In genomic region chr5:154174091-154174490, GRCh38 we compare ENCODE assay signal across 22 cellular contexts. TPM values are rescaled to one million over a fixed set of nuclear protein-coding genes. Genes with fewer than 3 reads are reported as not detected.
DNase-seq lines count a peak whose midpoint lies in the region; ATAC-seq, FAIRE-seq and TF ChIP-seq lines count a peak whose summit lies in the region.
"Had no signal": no experiment of that assay in that cellular context is flagged by ENCODE, and none has a peak within 500 bp of the region (broad histone marks: within the 10 kb centered on the region; RNA-seq: fewer than 3 reads in every experiment).

No MANE protein-coding gene starts in this region.

- H3K4me3 Mint-ChIP-seq in progenitor cell of endocrine pancreas (ENCODE audit: low read depth): no peak overlapping the region

- peak; percentile 56 for ATAC-seq in GM18907 (IDR thresholded peaks at IDR 0.05; ENCODE audit: unreplicated experiment)
- ATAC-seq in left lobe of liver: peak; percentile 80
- ATAC-seq: Panc1 had no signal

- H3K9ac ChIP-seq in adipocyte (ENCODE audit: low read length): no peak overlapping the region
- H3K9ac ChIP-seq: KMS-11 had no signal

- peak; percentile 47 for FAIRE-seq in GM12891 (lab: Jason Lieb, UNC)
- FAIRE-seq: D721Med had no signal

- no peak for TF ChIP-seq CTCF in progenitor cell of endocrine pancreas (IDR thresholded peaks at IDR 0.05; ENCODE audit: unreplicated experiment)

- H3K9me3 Mint-ChIP-seq in progenitor cell of endocrine pancreas (ENCODE audit: low read depth): no peaks in the 10 kb centered on the region

- H3K4me3 ChIP-seq in adipocyte (ENCODE audit: low read length): no peak overlapping the region
- H3K4me3 ChIP-seq: SJCRH30 had no signal

- peaks cover 3% of the 10 kb centered on the region for H3K27me3 ChIP-seq in adipocyte (replicated peaks; ENCODE audit: control insufficient read depth, insufficient read depth, low read length)
- H3K27me3 ChIP-seq: BE2C had no signal

- H3K27ac Mint-ChIP-seq in progenitor cell of endocrine pancreas: no peak overlapping the region

- no peaks in the 10 kb centered on the region for H3K9me3 ChIP-seq in adipocyte (ENCODE audit: control insufficient read depth, low read length)
- H3K9me3 ChIP-seq: BE2C, SJCRH30 had no signal

- no peaks in the 10 kb centered on the region for H3K4me1 Mint-ChIP-seq in progenitor cell of endocrine pancreas (ENCODE audit: low read depth)

- no peaks in the 10 kb centered on the region for H3K36me3 ChIP-seq in adipocyte (ENCODE audit: control insufficient read depth, insufficient read depth, low read length, severe bottlenecking)
- H3K36me3 ChIP-seq: BE2C, SJCRH30 had no signal

- no peaks in the 10 kb centered on the region for H3K4me1 ChIP-seq in adipocyte (ENCODE audit: control insufficient read depth, insufficient read depth, low read length)
- H3K4me1 ChIP-seq: BE2C had no signal

- H3K27me3 Mint-ChIP-seq in progenitor cell of endocrine pancreas: peaks cover 34% of the 10 kb centered on the region

- DNase-seq in GM12891 (ENCODE audit: insufficient read length, low spot score) (no peak), adipocyte (ENCODE audit: low read depth) (peak; percentile 50), left lobe of liver (ENCODE audit: low spot score) (no peak), progenitor cell of endocrine pancreas (ENCODE audit: low spot score, unreplicated experiment) (no peak)
- no peak for DNase-seq in stimulated activated CD4-positive, alpha-beta T cell treated with anti-CD3 and anti-CD28 coated beads, Interleukin-12 subunit alpha, Interleukin-12 subunit beta, amount 100 ng/mL, for 4 hours
- no peak for DNase-seq in effector CD4-positive, alpha-beta T cell
- DNase-seq: BE2C; EL; GF-D8; GOT3; HCEC 1CT; NCI-H1105; NCI-H146; NCI-H2029; NCI-H2227 treated with DMSO at 0.1 percent for 48 hours; NCI-H510A; NK-92 treated with Interleukin-12 subunit alpha and Interleukin-12 subunit beta, amount 100 ng/mL, for 24 hours; SJCRH30 had no signal

- H3K36me3 Mint-ChIP-seq in progenitor cell of endocrine pancreas (ENCODE audit: insufficient read depth): no peaks in the 10 kb centered on the region

- TF ChIP-seq POLR2A in GM12891 (IDR thresholded peaks at IDR 0.05; ENCODE audit: low read depth, low read length): no peak

TF ChIP-seq in GM12891, 5 proteins besides CTCF, POLR2A, EP300 and RAD21:
- no peak for TF ChIP-seq PAX5 (IDR thresholded peaks at IDR 0.05; ENCODE audit: insufficient read depth, low read length, severe bottlenecking)
- TF ChIP-seq POLR2AphosphoS5 (IDR thresholded peaks at IDR 0.05; ENCODE audit: low read depth, low read length): no peak
- no peak for TF ChIP-seq SPI1 (IDR thresholded peaks at IDR 0.05; ENCODE audit: low read depth, low read length)
- TF ChIP-seq TAF1 (IDR thresholded peaks at IDR 0.05; ENCODE audit: low read depth, low read length): no peak
- no peak for TF ChIP-seq POU2F2 (IDR thresholded peaks at IDR 0.05; ENCODE audit: low read depth, low read length)

RNA-seq across cellular contexts. Expression of gene GALNT10, which starts 16.4 kb away (rescaled TPM):
- 10.5 TPM for polyA plus RNA-seq in GM12891 (2012; ENCODE audit: low read depth, missing spikeins)
- 7.8 TPM for total RNA-seq in left lobe of liver
- 20.6 and 28.9 TPM in 2 replicates for total RNA-seq in progenitor cell of endocrine pancreas
